ENCODE assay signal across 2 cellular contexts in the genomic region with DNA sequence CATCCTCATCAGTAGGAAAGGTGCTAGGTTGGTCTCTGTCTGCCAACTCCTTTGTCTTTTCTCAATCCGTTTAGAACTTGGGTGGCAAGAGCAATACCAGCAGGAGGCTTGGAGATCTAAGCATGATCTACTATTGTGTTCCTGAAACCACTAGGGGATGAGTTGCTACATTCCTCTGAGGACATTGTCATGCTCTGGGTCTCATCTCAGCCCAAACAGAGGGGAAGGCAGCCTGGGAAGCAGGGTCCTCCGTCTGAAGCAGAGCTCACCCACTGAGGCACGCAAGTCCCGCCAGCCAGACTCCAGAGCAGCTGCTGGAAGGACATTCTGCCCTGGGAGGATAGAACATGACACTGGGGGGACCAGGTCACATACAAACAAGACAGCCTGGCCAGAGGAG.
TF ChIP-seq lines count a peak whose summit lies in the region.

No MANE protein-coding gene starts in this region.

TF ChIP-seq in WTC11, 78 proteins besides CTCF, POLR2A, EP300 and RAD21:
- TF ChIP-seq ZNF423 (CRISPR knock-in tag; IDR thresholded peaks at IDR 0.05) (no peak), ESRRA (CRISPR knock-in tag; IDR thresholded peaks at IDR 0.05; ENCODE audit: borderline replicate concordance) (no peak), CREM (CRISPR knock-in tag; IDR thresholded peaks at IDR 0.05) (no peak), AR (CRISPR knock-in tag; IDR thresholded peaks at IDR 0.05) (no peak), ERG (CRISPR knock-in tag; IDR thresholded peaks at IDR 0.05) (no peak)

TF ChIP-seq in HepG2, 621 proteins besides CTCF, POLR2A, EP300 and RAD21:
- no peak for TF ChIP-seq NR2C2 (CRISPR knock-in tag; IDR thresholded peaks at IDR 0.05; ENCODE audit: borderline replicate concordance)
- no peak for TF ChIP-seq ZNF772 (CRISPR knock-in tag; IDR thresholded peaks at IDR 0.05)
- TF ChIP-seq, protein P1, sequence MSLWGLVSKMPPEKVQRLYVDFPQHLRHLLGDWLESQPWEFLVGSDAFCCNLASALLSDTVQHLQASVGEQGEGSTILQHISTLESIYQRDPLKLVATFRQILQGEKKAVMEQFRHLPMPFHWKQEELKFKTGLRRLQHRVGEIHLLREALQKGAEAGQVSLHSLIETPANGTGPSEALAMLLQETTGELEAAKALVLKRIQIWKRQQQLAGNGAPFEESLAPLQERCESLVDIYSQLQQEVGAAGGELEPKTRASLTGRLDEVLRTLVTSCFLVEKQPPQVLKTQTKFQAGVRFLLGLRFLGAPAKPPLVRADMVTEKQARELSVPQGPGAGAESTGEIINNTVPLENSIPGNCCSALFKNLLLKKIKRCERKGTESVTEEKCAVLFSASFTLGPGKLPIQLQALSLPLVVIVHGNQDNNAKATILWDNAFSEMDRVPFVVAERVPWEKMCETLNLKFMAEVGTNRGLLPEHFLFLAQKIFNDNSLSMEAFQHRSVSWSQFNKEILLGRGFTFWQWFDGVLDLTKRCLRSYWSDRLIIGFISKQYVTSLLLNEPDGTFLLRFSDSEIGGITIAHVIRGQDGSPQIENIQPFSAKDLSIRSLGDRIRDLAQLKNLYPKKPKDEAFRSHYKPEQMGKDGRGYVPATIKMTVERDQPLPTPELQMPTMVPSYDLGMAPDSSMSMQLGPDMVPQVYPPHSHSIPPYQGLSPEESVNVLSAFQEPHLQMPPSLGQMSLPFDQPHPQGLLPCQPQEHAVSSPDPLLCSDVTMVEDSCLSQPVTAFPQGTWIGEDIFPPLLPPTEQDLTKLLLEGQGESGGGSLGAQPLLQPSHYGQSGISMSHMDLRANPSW (CRISPR knock-in tag; IDR thresholded peaks at IDR 0.05; ENCODE audit: borderline replicate concordance), result no peak
- TF ChIP-seq ZNF577 (CRISPR knock-in tag; IDR thresholded peaks at IDR 0.05; ENCODE audit: borderline replicate concordance, low read depth), result no peak
- no peak for TF ChIP-seq PAF1 (CRISPR knock-in tag; IDR thresholded peaks at IDR 0.05)
- no peak for TF ChIP-seq ELK4 (CRISPR knock-in tag; IDR thresholded peaks at IDR 0.05; ENCODE audit: borderline replicate concordance)
- TF ChIP-seq IRX3 (CRISPR knock-in tag; IDR thresholded peaks at IDR 0.05; ENCODE audit: borderline replicate concordance, low read depth), result no peak
- TF ChIP-seq EZH2 (conservative IDR thresholded peaks at IDR 0.05; ENCODE audit: low read depth, low read length), result no peak
- no peak for TF ChIP-seq CBFB (CRISPR knock-in tag; IDR thresholded peaks at IDR 0.05)
- TF ChIP-seq SP5 (CRISPR knock-in tag; IDR thresholded peaks at IDR 0.05; ENCODE audit: borderline replicate concordance, low read depth), result no peak
- TF ChIP-seq CERS6 (CRISPR knock-in tag; IDR thresholded peaks at IDR 0.05), result no peak
- TF ChIP-seq, protein P2, sequence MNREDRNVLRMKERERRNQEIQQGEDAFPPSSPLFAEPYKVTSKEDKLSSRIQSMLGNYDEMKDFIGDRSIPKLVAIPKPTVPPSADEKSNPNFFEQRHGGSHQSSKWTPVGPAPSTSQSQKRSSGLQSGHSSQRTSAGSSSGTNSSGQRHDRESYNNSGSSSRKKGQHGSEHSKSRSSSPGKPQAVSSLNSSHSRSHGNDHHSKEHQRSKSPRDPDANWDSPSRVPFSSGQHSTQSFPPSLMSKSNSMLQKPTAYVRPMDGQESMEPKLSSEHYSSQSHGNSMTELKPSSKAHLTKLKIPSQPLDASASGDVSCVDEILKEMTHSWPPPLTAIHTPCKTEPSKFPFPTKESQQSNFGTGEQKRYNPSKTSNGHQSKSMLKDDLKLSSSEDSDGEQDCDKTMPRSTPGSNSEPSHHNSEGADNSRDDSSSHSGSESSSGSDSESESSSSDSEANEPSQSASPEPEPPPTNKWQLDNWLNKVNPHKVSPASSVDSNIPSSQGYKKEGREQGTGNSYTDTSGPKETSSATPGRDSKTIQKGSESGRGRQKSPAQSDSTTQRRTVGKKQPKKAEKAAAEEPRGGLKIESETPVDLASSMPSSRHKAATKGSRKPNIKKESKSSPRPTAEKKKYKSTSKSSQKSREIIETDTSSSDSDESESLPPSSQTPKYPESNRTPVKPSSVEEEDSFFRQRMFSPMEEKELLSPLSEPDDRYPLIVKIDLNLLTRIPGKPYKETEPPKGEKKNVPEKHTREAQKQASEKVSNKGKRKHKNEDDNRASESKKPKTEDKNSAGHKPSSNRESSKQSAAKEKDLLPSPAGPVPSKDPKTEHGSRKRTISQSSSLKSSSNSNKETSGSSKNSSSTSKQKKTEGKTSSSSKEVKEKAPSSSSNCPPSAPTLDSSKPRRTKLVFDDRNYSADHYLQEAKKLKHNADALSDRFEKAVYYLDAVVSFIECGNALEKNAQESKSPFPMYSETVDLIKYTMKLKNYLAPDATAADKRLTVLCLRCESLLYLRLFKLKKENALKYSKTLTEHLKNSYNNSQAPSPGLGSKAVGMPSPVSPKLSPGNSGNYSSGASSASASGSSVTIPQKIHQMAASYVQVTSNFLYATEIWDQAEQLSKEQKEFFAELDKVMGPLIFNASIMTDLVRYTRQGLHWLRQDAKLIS (CRISPR knock-in tag; IDR thresholded peaks at IDR 0.05), result no peak
- TF ChIP-seq WIZ (CRISPR knock-in tag; IDR thresholded peaks at IDR 0.05), result no peak
